37 cellular contexts compared by ENCODE assay signal in genomic region chr3:189493271-189493670, GRCh38.
"Had no signal": no experiment of that assay in that cellular context is flagged by ENCODE, and none has a peak within 500 bp of the region (broad histone marks: within the 10 kb centered on the region; RNA-seq: fewer than 3 reads in every experiment).

No MANE protein-coding gene starts in this region.

- DNase-seq: activated CD4-positive, alpha-beta memory T cell treated with anti-CD3 and anti-CD28 coated beads, Interleukin-2, amount 10 ng/mL, durations not matched to agents 7 days and 5 days; activated CD4-positive, alpha-beta T cell treated with anti-CD3 and anti-CD28 coated beads for 1 hour; activated CD4-positive, alpha-beta T cell treated with anti-CD3 and anti-CD28 coated beads for 36 hours; activated CD4-positive, alpha-beta T cell treated with anti-CD3 and anti-CD28 coated beads for 48 hours; activated CD4-positive, alpha-beta T cell treated with anti-CD3 and anti-CD28 coated beads, Interleukin-2, amount 10 ng/mL, durations not matched to agents 7 days and 5 days; activated CD4-positive, alpha-beta T cell treated with anti-CD3 and anti-CD28 coated beads, Interleukin-2, amount 50 U/mL, for 48 hours; activated CD4-positive, CD25-positive, alpha-beta regulatory T cell; activated CD8-positive, alpha-beta memory T cell treated with anti-CD3 and anti-CD28 coated beads for 24 hours; activated CD8-positive, alpha-beta memory T cell treated with anti-CD3 and anti-CD28 coated beads, Interleukin-2, amount 10 ng/mL, durations not matched to agents 7 days and 5 days; activated CD8-positive, alpha-beta memory T cell treated with anti-CD3 and anti-CD28 coated beads, Interleukin-2, amount 50 U/mL, for 48 hours; activated CD8-positive, alpha-beta T cell treated with anti-CD3 and anti-CD28 coated beads, Interleukin-2, amount 10 ng/mL, durations not matched to agents 7 days and 5 days; activated effector memory CD4-positive, alpha-beta T cell treated with Interleukin-2 at 50 U/mL for 16 hours; activated gamma-delta T cell; activated naive CD4-positive, alpha-beta T cell treated with anti-CD3 and anti-CD28 coated beads, Interleukin-2, amount 10 ng/mL, durations not matched to agents 7 days and 5 days; activated naive CD4-positive, alpha-beta T cell treated with Interleukin-2 at 50 U/mL for 16 hours; activated naive CD8-positive, alpha-beta T cell treated with anti-CD3 and anti-CD28 coated beads, Interleukin-2, amount 10 ng/mL, durations not matched to agents 7 days and 5 days; activated naive CD8-positive, alpha-beta T cell treated with anti-CD3 and anti-CD28 coated beads, Interleukin-2, amount 50 U/mL, for 24 hours; activated T-cell treated with anti-CD3 and anti-CD28 coated beads, Interleukin-2, amount 50 U/mL, for 24 hours; activated T-cell treated with anti-CD3 and anti-CD28 coated beads, Interleukin-2, amount 50 U/mL, for 48 hours; amygdala; anterior cingulate cortex; central memory CD4-positive, alpha-beta T cell; SW 1271; T-helper 1 cell; T-helper 2 cell; T-helper 9 cell; WERI-Rb-1 had no signal

- H3K36me3 Mint-ChIP-seq: activated CD8-positive, alpha-beta memory T cell treated with anti-CD3 and anti-CD28 coated beads, Interleukin-2, amount 10 ng/mL, durations not matched to agents 7 days and 5 days; activated naive CD4-positive, alpha-beta T cell treated with anti-CD3 and anti-CD28 coated beads, Interleukin-2, amount 10 ng/mL, durations not matched to agents 7 days and 5 days; activated naive CD4-positive, alpha-beta T cell treated with anti-CD3 and anti-CD28 coated beads, Interleukin-2, amount 50 U/mL, for 24 hours; activated naive CD8-positive, alpha-beta T cell; activated naive CD8-positive, alpha-beta T cell treated with anti-CD3 and anti-CD28 coated beads, Interleukin-2, amount 10 ng/mL, durations not matched to agents 7 days and 5 days; brain; WTC11 had no signal

- H3K4me3 ChIP-seq: ascending aorta had no signal

- H3K27ac ChIP-seq: ascending aorta, WERI-Rb-1 had no signal

- H3K4me1 Mint-ChIP-seq: activated CD4-positive, alpha-beta memory T cell treated with anti-CD3 and anti-CD28 coated beads, Interleukin-2, amount 10 ng/mL, durations not matched to agents 7 days and 5 days; activated CD4-positive, alpha-beta T cell treated with anti-CD3 and anti-CD28 coated beads for 36 hours; activated CD4-positive, alpha-beta T cell treated with anti-CD3 and anti-CD28 coated beads, Interleukin-2, amount 10 ng/mL, durations not matched to agents 7 days and 5 days; activated CD8-positive, alpha-beta memory T cell treated with anti-CD3 and anti-CD28 coated beads, Interleukin-2, amount 10 ng/mL, durations not matched to agents 7 days and 5 days; activated naive CD4-positive, alpha-beta T cell treated with anti-CD3 and anti-CD28 coated beads, Interleukin-2, amount 10 ng/mL, durations not matched to agents 7 days and 5 days; activated naive CD4-positive, alpha-beta T cell treated with anti-CD3 and anti-CD28 coated beads, Interleukin-2, amount 50 U/mL, for 24 hours; activated naive CD8-positive, alpha-beta T cell treated with anti-CD3 and anti-CD28 coated beads, Interleukin-2, amount 10 ng/mL, durations not matched to agents 7 days and 5 days; activated naive CD8-positive, alpha-beta T cell treated with anti-CD3 and anti-CD28 coated beads, Interleukin-2, amount 50 U/mL, for 24 hours; brain had no signal

- H3K4me3 Mint-ChIP-seq: activated CD4-positive, alpha-beta memory T cell treated with anti-CD3 and anti-CD28 coated beads, Interleukin-2, amount 10 ng/mL, durations not matched to agents 7 days and 5 days; activated CD4-positive, alpha-beta T cell treated with anti-CD3 and anti-CD28 coated beads for 36 hours; activated CD4-positive, alpha-beta T cell treated with anti-CD3 and anti-CD28 coated beads, Interleukin-2, amount 10 ng/mL, durations not matched to agents 7 days and 5 days; activated CD8-positive, alpha-beta memory T cell treated with anti-CD3 and anti-CD28 coated beads, Interleukin-2, amount 10 ng/mL, durations not matched to agents 7 days and 5 days; activated CD8-positive, alpha-beta T cell treated with anti-CD3 and anti-CD28 coated beads, Interleukin-2, amount 10 ng/mL, durations not matched to agents 7 days and 5 days; activated naive CD4-positive, alpha-beta T cell treated with anti-CD3 and anti-CD28 coated beads, Interleukin-2, amount 10 ng/mL, durations not matched to agents 7 days and 5 days; activated naive CD4-positive, alpha-beta T cell treated with anti-CD3 and anti-CD28 coated beads, Interleukin-2, amount 50 U/mL, for 24 hours; activated naive CD8-positive, alpha-beta T cell; activated naive CD8-positive, alpha-beta T cell treated with anti-CD3 and anti-CD28 coated beads, Interleukin-2, amount 10 ng/mL, durations not matched to agents 7 days and 5 days; activated naive CD8-positive, alpha-beta T cell treated with anti-CD3 and anti-CD28 coated beads, Interleukin-2, amount 50 U/mL, for 24 hours; activated T-cell treated with anti-CD3 and anti-CD28 coated beads, Interleukin-2, amount 50 U/mL, for 24 hours; activated T-helper 1 cell treated with anti-CD3 and anti-CD28 coated beads, Interleukin-12 subunit alpha, Interleukin-12 subunit beta, Interleukin-2, Interleukin-4 antibody, amounts not matched to agents 30 ng/mL and 10 ng/mL and 1 ng/mL, durations not matched to agents 14 hours and 24 hours and 36 hours; brain; T-helper 1 cell treated with Interleukin-12 subunit alpha and Interleukin-12 subunit beta and Interleukin-4 antibody, amounts not matched to agents 30 μg/mL and 1 μg/mL, for 36 hours; T-helper 2 cell treated with Interferon-gamma antibody and Interleukin-4, amounts not matched to agents 5 μg/mL and 100 μg/mL, for 36 hours; WTC11 had no signal

- H3K9me3 ChIP-seq: ascending aorta had no signal

- H3K27ac Mint-ChIP-seq: activated CD4-positive, alpha-beta memory T cell treated with anti-CD3 and anti-CD28 coated beads, Interleukin-2, amount 10 ng/mL, durations not matched to agents 7 days and 5 days; activated CD4-positive, alpha-beta T cell treated with anti-CD3 and anti-CD28 coated beads for 36 hours; activated CD4-positive, alpha-beta T cell treated with anti-CD3 and anti-CD28 coated beads, Interleukin-2, amount 10 ng/mL, durations not matched to agents 7 days and 5 days; activated CD8-positive, alpha-beta memory T cell treated with anti-CD3 and anti-CD28 coated beads, Interleukin-2, amount 10 ng/mL, durations not matched to agents 7 days and 5 days; activated CD8-positive, alpha-beta T cell treated with anti-CD3 and anti-CD28 coated beads, Interleukin-2, amount 10 ng/mL, durations not matched to agents 7 days and 5 days; activated naive CD4-positive, alpha-beta T cell treated with anti-CD3 and anti-CD28 coated beads, Interleukin-2, amount 10 ng/mL, durations not matched to agents 7 days and 5 days; activated naive CD4-positive, alpha-beta T cell treated with anti-CD3 and anti-CD28 coated beads, Interleukin-2, amount 50 U/mL, for 24 hours; activated naive CD8-positive, alpha-beta T cell; activated naive CD8-positive, alpha-beta T cell treated with anti-CD3 and anti-CD28 coated beads, Interleukin-2, amount 10 ng/mL, durations not matched to agents 7 days and 5 days; activated naive CD8-positive, alpha-beta T cell treated with anti-CD3 and anti-CD28 coated beads, Interleukin-2, amount 50 U/mL, for 24 hours; activated T-cell treated with anti-CD3 and anti-CD28 coated beads, Interleukin-2, amount 50 U/mL, for 24 hours; activated T-helper 1 cell treated with anti-CD3 and anti-CD28 coated beads, Interleukin-12 subunit alpha, Interleukin-12 subunit beta, Interleukin-2, Interleukin-4 antibody, amounts not matched to agents 30 ng/mL and 10 ng/mL and 1 ng/mL, durations not matched to agents 14 hours and 24 hours and 36 hours; activated T-helper 2 cell treated with anti-CD3 and anti-CD28 coated beads, Interferon-gamma antibody, Interleukin-2, Interleukin-4, amounts not matched to agents 10 μg/mL and 5 μg/mL and 100 μg/mL, durations not matched to agents 14 hours and 24 hours and 36 hours; brain; T-helper 1 cell treated with Interleukin-12 subunit alpha and Interleukin-12 subunit beta and Interleukin-4 antibody, amounts not matched to agents 30 μg/mL and 1 μg/mL, for 36 hours; T-helper 2 cell treated with Interferon-gamma antibody and Interleukin-4, amounts not matched to agents 5 μg/mL and 100 μg/mL, for 36 hours; WTC11 had no signal

- H3K36me3 ChIP-seq: ascending aorta, WERI-Rb-1 had no signal

- H3K9me3 Mint-ChIP-seq: activated CD4-positive, alpha-beta memory T cell treated with anti-CD3 and anti-CD28 coated beads, Interleukin-2, amount 10 ng/mL, durations not matched to agents 7 days and 5 days; activated naive CD4-positive, alpha-beta T cell treated with anti-CD3 and anti-CD28 coated beads, Interleukin-2, amount 10 ng/mL, durations not matched to agents 7 days and 5 days; activated naive CD4-positive, alpha-beta T cell treated with anti-CD3 and anti-CD28 coated beads, Interleukin-2, amount 50 U/mL, for 24 hours; activated naive CD8-positive, alpha-beta T cell treated with anti-CD3 and anti-CD28 coated beads, Interleukin-2, amount 10 ng/mL, durations not matched to agents 7 days and 5 days; activated naive CD8-positive, alpha-beta T cell treated with anti-CD3 and anti-CD28 coated beads, Interleukin-2, amount 50 U/mL, for 24 hours; activated T-cell treated with anti-CD3 and anti-CD28 coated beads, Interleukin-2, amount 50 U/mL, for 24 hours; brain; WTC11 had no signal

- H3K27me3 ChIP-seq: ascending aorta had no signal

- ATAC-seq: activated CD4-positive, alpha-beta T cell treated with anti-CD3 and anti-CD28 coated beads for 36 hours; activated CD4-positive, CD25-positive, alpha-beta regulatory T cell treated with anti-CD3 and anti-CD28 coated beads, Interleukin-2, amount 50 U/mL, for 24 hours; activated CD8-positive, alpha-beta memory T cell treated with anti-CD3 and anti-CD28 coated beads, Interleukin-2, amount 10 ng/mL, durations not matched to agents 7 days and 5 days; activated CD8-positive, alpha-beta T cell treated with anti-CD3 and anti-CD28 coated beads, Interleukin-2, amount 10 ng/mL, durations not matched to agents 7 days and 5 days; activated naive CD8-positive, alpha-beta T cell treated with anti-CD3 and anti-CD28 coated beads, Interleukin-2, amount 50 U/mL, for 24 hours; WTC11 had no signal

- H3K4me1 ChIP-seq: ascending aorta had no signal

- H3K27me3 Mint-ChIP-seq: activated CD4-positive, alpha-beta memory T cell treated with anti-CD3 and anti-CD28 coated beads, Interleukin-2, amount 10 ng/mL, durations not matched to agents 7 days and 5 days; activated CD4-positive, alpha-beta T cell treated with anti-CD3 and anti-CD28 coated beads for 36 hours; activated CD4-positive, alpha-beta T cell treated with anti-CD3 and anti-CD28 coated beads, Interleukin-2, amount 10 ng/mL, durations not matched to agents 7 days and 5 days; activated CD8-positive, alpha-beta memory T cell treated with anti-CD3 and anti-CD28 coated beads, Interleukin-2, amount 10 ng/mL, durations not matched to agents 7 days and 5 days; activated naive CD4-positive, alpha-beta T cell treated with anti-CD3 and anti-CD28 coated beads, Interleukin-2, amount 10 ng/mL, durations not matched to agents 7 days and 5 days; activated naive CD8-positive, alpha-beta T cell; activated naive CD8-positive, alpha-beta T cell treated with anti-CD3 and anti-CD28 coated beads, Interleukin-2, amount 10 ng/mL, durations not matched to agents 7 days and 5 days; activated naive CD8-positive, alpha-beta T cell treated with anti-CD3 and anti-CD28 coated beads, Interleukin-2, amount 50 U/mL, for 24 hours; activated T-cell treated with anti-CD3 and anti-CD28 coated beads, Interleukin-2, amount 50 U/mL, for 24 hours had no signal
